Comparison of ENCODE assay signal across 14 cellular contexts in genomic region chr14:31127690-31128089, GRCh38.
DNase-seq lines count a peak whose midpoint lies in the region; ATAC-seq and TF ChIP-seq lines count a peak whose summit lies in the region.
"Had no signal": no experiment of that assay in that cellular context is flagged by ENCODE, and none has a peak within 500 bp of the region (broad histone marks: within the 10 kb centered on the region; RNA-seq: fewer than 3 reads in every experiment).

No MANE protein-coding gene starts in this region.

- H3K4me1 Mint-ChIP-seq in activated T-cell treated with anti-CD3 and anti-CD28 coated beads, Interleukin-2, amount 50 U/mL, for 72 hours (ENCODE audit: low read depth): peaks cover 32% of the 10 kb centered on the region
- no peaks in the 10 kb centered on the region for H3K4me1 Mint-ChIP-seq in nephron progenitor cell

- no peak overlapping the region for H3K4me2 ChIP-seq in OCI-LY7 (ENCODE audit: low read length)

- H3K36me3 Mint-ChIP-seq in activated T-cell treated with anti-CD3 and anti-CD28 coated beads, Interleukin-2, amount 50 U/mL, for 72 hours (ENCODE audit: insufficient read depth in 2 of 2): peaks cover 10 to 32% of the 10 kb centered on the region in 2 donors
- H3K36me3 Mint-ChIP-seq in nephron progenitor cell (ENCODE audit: low read depth): peaks cover 54% of the 10 kb centered on the region

- H3K27me3 Mint-ChIP-seq in activated T-cell treated with anti-CD3 and anti-CD28 coated beads, Interleukin-2, amount 50 U/mL, for 72 hours (ENCODE audit: low read depth): no peaks in the 10 kb centered on the region
- H3K27me3 Mint-ChIP-seq in nephron progenitor cell (ENCODE audit: low read depth, poor library complexity): no peaks in the 10 kb centered on the region

- peaks cover 9% of the 10 kb centered on the region for H3K4me1 ChIP-seq in OCI-LY7 (ENCODE audit: insufficient read depth, low read length, poor library complexity, severe bottlenecking)
- H3K4me1 ChIP-seq: parathyroid adenoma had no signal

- no peak overlapping the region for H3K4me3 Mint-ChIP-seq in activated T-cell treated with anti-CD3 and anti-CD28 coated beads, Interleukin-2, amount 50 U/mL, for 72 hours
- no peak overlapping the region for H3K4me3 Mint-ChIP-seq in nephron progenitor cell

- no peak overlapping the region for H3K27ac ChIP-seq in OCI-LY7 (ENCODE audit: low read depth, low read length, poor library complexity, severe bottlenecking)
- H3K27ac ChIP-seq: epithelial cell of prostate, parathyroid adenoma, stomach had no signal

- peaks cover 93% of the 10 kb centered on the region for H3K36me3 ChIP-seq in OCI-LY7 (ENCODE audit: insufficient read depth, low read length)

- H3K9me3 ChIP-seq in OCI-LY7 (ENCODE audit: low read length): no peaks in the 10 kb centered on the region
- H3K9me3 ChIP-seq: stomach had no signal

- peak; percentile 88 for ATAC-seq in HG02981 (IDR thresholded peaks at IDR 0.05; ENCODE audit: unreplicated experiment)
- peak; percentile 97 to 98 for ATAC-seq in activated T-cell treated with anti-CD3 and anti-CD28 coated beads, Interleukin-2, amount 50 U/mL, for 72 hours (replicated peaks in 1 of 2)
- ATAC-seq: HCT116 had no signal

- no peaks in the 10 kb centered on the region for H3K9me2 ChIP-seq in OCI-LY7 (ENCODE audit: insufficient read depth, low read length)

- POLR2A ChIA-PET in OCI-LY7 (lab: Charles Lee): interaction anchor here (1.1 to 1.2 kb wide), 3 partner anchors 15 to 132 kb away, joined by 3 read pairs; no protein-coding TSS in a partner anchor

- BruUV-seq in OCI-LY7 (replicated peaks; lab: Mats Ljungman, UMichigan): no TSS peak

- no peak overlapping the region for H3K4me3 ChIP-seq in OCI-LY7 (ENCODE audit: low read depth, low read length, poor library complexity, severe bottlenecking)
- H3K4me3 ChIP-seq: stomach had no signal

- intact Hi-C loops in OCI-LY7 (cut with micrococcal nuclease; ENCODE audit: unreplicated experiment): no loop called here

- CTCF ChIA-PET in OCI-LY7 (lab: Charles Lee; ENCODE audit: unreplicated experiment): no interaction called here

- H3K79me2 ChIP-seq in OCI-LY7 (ENCODE audit: insufficient read depth, low read depth, low read length): no peaks in the 10 kb centered on the region
- H3K79me2 ChIP-seq: parathyroid adenoma had no signal

- no peak overlapping the region for H2AFZ ChIP-seq in OCI-LY7 (ENCODE audit: low read length)
- H2AFZ ChIP-seq: parathyroid adenoma had no signal

- no peak overlapping the region for H3K27ac Mint-ChIP-seq in activated T-cell treated with anti-CD3 and anti-CD28 coated beads, Interleukin-2, amount 50 U/mL, for 72 hours
- H3K27ac Mint-ChIP-seq in nephron progenitor cell: peak overlapping the region; percentile 69

- DNase-seq in activated CD8-positive, alpha-beta memory T cell treated with anti-CD3 and anti-CD28 coated beads, Interleukin-2, amount 50 U/mL, for 1 hour (ENCODE audit: extremely low read depth): peak; percentile 11
- DNase-seq in activated CD8-positive, alpha-beta memory T cell treated with anti-CD3 and anti-CD28 coated beads for 24 hours: no peak
- peak; percentile 22 to 29 for DNase-seq in activated T-cell treated with anti-CD3 and anti-CD28 coated beads, Interleukin-2, amount 50 U/mL, for 72 hours
- DNase-seq in nephron progenitor cell (no peak), NCI-H1048 (lab: John Stamatoyannopoulos, UW) (no peak), NK-92 (lab: John Stamatoyannopoulos, UW; ENCODE audit: unreplicated experiment) (no peak), OCI-LY7 (ENCODE audit: low spot score) (no peak)
- DNase-seq: activated CD4-positive, alpha-beta T cell treated with anti-CD3 and anti-CD28 coated beads for 4 hours; NCI-H2029; stomach had no signal

- H4K20me1 ChIP-seq in OCI-LY7 (ENCODE audit: insufficient read depth, low read length): peaks cover 9% of the 10 kb centered on the region; the same call in 1 of the 2 replicates

- H3K9me3 Mint-ChIP-seq in activated T-cell treated with anti-CD3 and anti-CD28 coated beads, Interleukin-2, amount 50 U/mL, for 72 hours: no peaks in the 10 kb centered on the region
- no peaks in the 10 kb centered on the region for H3K9me3 Mint-ChIP-seq in nephron progenitor cell

- TF ChIP-seq CTCF in nephron progenitor cell (IDR thresholded peaks at IDR 0.05) (no peak), OCI-LY7 (conservative IDR thresholded peaks at IDR 0.05; ENCODE audit: low read length) (no peak)

Comparison
In these comparisons a context has a peak if more than half of its experiments do, and no peak if none do; other contexts are left out.
1. DNase-seq: peak in activated CD8-positive, alpha-beta memory T cell treated with anti-CD3 and anti-CD28 coated beads, Interleukin-2, amount 50 U/mL, for 1 hour (single experiment) and activated T-cell treated with anti-CD3 and anti-CD28 coated beads, Interleukin-2, amount 50 U/mL, for 72 hours (2 of 2); none in activated CD8-positive, alpha-beta memory T cell treated with anti-CD3 and anti-CD28 coated beads for 24 hours (single experiment), nephron progenitor cell (single experiment), NCI-H1048 (single experiment), NK-92 (single experiment) and OCI-LY7 (single experiment).